ENCODE assay signal across 24 cellular contexts in genomic region chr2:217195658-217196446, GRCh38.
"Had no signal": no experiment of that assay in that cellular context is flagged by ENCODE, and none has a peak within 500 bp of the region (broad histone marks: within the 10 kb centered on the region; RNA-seq: fewer than 3 reads in every experiment).

No MANE protein-coding gene starts in this region.

- ATAC-seq: activated CD8-positive, alpha-beta memory T cell treated with anti-CD3 and anti-CD28 coated beads, Interleukin-2, amount 10 ng/mL, durations not matched to agents 7 days and 5 days; activated CD8-positive, alpha-beta T cell treated with anti-CD3 and anti-CD28 coated beads, Interleukin-2, amount 10 ng/mL, durations not matched to agents 7 days and 5 days; activated naive CD4-positive, alpha-beta T cell treated with anti-CD3 and anti-CD28 coated beads, Interleukin-2, amount 50 U/mL, for 72 hours; body of pancreas; naive thymus-derived CD4-positive, alpha-beta T cell; WTC11 had no signal

- H3K4me3 ChIP-seq: body of pancreas, cardiac muscle cell, coronary artery, dorsolateral prefrontal cortex, right lobe of liver, transverse colon had no signal

- FAIRE-seq: islet of Langerhans had no signal

- H3K36me3 Mint-ChIP-seq: activated CD8-positive, alpha-beta memory T cell treated with anti-CD3 and anti-CD28 coated beads, Interleukin-2, amount 10 ng/mL, durations not matched to agents 7 days and 5 days had no signal

- H3K4me3 Mint-ChIP-seq: activated CD8-positive, alpha-beta memory T cell treated with anti-CD3 and anti-CD28 coated beads, Interleukin-2, amount 10 ng/mL, durations not matched to agents 7 days and 5 days; activated CD8-positive, alpha-beta T cell treated with anti-CD3 and anti-CD28 coated beads, Interleukin-2, amount 10 ng/mL, durations not matched to agents 7 days and 5 days; mesothelial cell of epicardium; naive thymus-derived CD4-positive, alpha-beta T cell; WTC11 had no signal

- H3K27ac ChIP-seq: body of pancreas, cardiac muscle cell, coronary artery, dorsolateral prefrontal cortex, right lobe of liver, transverse colon had no signal

- H3K4me1 ChIP-seq: body of pancreas, right lobe of liver, transverse colon had no signal

- H3K27me3 ChIP-seq: body of pancreas, dorsolateral prefrontal cortex, right lobe of liver, transverse colon had no signal

- DNase-seq: activated CD4-positive, alpha-beta T cell treated with anti-CD3 and anti-CD28 coated beads for 1 hour; activated CD4-positive, alpha-beta T cell treated with anti-CD3 and anti-CD28 coated beads, Interleukin-2, amount 50 U/mL, for 1 hour; activated CD8-positive, alpha-beta memory T cell treated with anti-CD3 and anti-CD28 coated beads, Interleukin-2, amount 10 ng/mL, durations not matched to agents 7 days and 5 days; activated CD8-positive, alpha-beta T cell treated with anti-CD3 and anti-CD28 coated beads, Interleukin-2, amount 10 ng/mL, durations not matched to agents 7 days and 5 days; activated T-cell treated with anti-CD3 and anti-CD28 coated beads, Interleukin-2, amount 50 U/mL, for 48 hours; anterior cingulate cortex; body of pancreas; dorsolateral prefrontal cortex; effector memory CD4-positive, alpha-beta T cell; erythroblast; foreskin fibroblast; naive thymus-derived CD4-positive, alpha-beta T cell; right lobe of liver; stimulated activated CD4-positive, alpha-beta T cell treated with anti-CD3 and anti-CD28 coated beads, Interleukin-2, amount 100 ng/mL, for 48 hours; stimulated activated naive CD4-positive, alpha-beta T cell treated with Interleukin-2 at 50 U/mL for 16 hours; T-helper 2 cell; transverse colon had no signal

- H3K27ac Mint-ChIP-seq: activated CD8-positive, alpha-beta memory T cell treated with anti-CD3 and anti-CD28 coated beads, Interleukin-2, amount 10 ng/mL, durations not matched to agents 7 days and 5 days; activated CD8-positive, alpha-beta T cell treated with anti-CD3 and anti-CD28 coated beads, Interleukin-2, amount 10 ng/mL, durations not matched to agents 7 days and 5 days; activated naive CD4-positive, alpha-beta T cell treated with anti-CD3 and anti-CD28 coated beads, Interleukin-2, amount 50 U/mL, for 72 hours; activated T-helper 2 cell treated with anti-CD3 and anti-CD28 coated beads, Interferon-gamma antibody, Interleukin-2, Interleukin-4, amounts not matched to agents 10 μg/mL and 5 μg/mL and 100 μg/mL, durations not matched to agents 14 hours and 24 hours and 36 hours; mesothelial cell of epicardium; naive thymus-derived CD4-positive, alpha-beta T cell; WTC11 had no signal

- H3K36me3 ChIP-seq: cardiac muscle cell, right lobe of liver, transverse colon had no signal

- H3K9me3 ChIP-seq: body of pancreas, right lobe of liver, transverse colon had no signal

- H3K4me1 Mint-ChIP-seq: activated CD8-positive, alpha-beta memory T cell treated with anti-CD3 and anti-CD28 coated beads, Interleukin-2, amount 10 ng/mL, durations not matched to agents 7 days and 5 days had no signal
